1 cellular context compared by ENCODE assay signal in the genomic region with DNA sequence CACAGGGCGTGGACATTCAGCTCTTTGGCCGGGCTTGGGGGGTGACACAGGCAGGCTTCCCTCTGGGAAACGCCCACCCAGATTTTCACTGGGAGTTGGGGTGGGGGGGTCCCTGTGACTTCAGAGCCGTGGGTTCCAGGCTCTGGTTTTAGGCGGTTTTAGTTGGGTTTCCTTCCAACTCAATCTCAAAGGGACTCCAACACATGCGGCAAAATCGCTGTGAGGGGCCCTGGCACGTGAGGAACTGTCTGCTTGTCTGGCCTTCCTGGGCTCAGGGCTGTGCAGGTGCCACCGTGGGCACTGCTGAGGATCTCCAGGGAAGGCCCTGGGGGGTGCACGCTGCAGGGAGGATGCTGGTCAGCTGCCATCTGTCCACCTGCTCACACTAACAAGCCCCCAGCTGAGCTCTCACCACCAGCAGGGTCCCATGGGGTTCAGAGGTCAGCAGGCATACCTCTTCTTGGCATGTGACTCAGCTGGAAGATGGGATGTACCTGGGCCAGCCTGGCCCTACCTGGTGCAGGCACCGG.
TF ChIP-seq lines count a peak whose summit lies in the region.

No MANE protein-coding gene starts in this region.

TF ChIP-seq in WTC11, 78 proteins besides CTCF, POLR2A, EP300 and RAD21:
- TF ChIP-seq, protein P1, sequence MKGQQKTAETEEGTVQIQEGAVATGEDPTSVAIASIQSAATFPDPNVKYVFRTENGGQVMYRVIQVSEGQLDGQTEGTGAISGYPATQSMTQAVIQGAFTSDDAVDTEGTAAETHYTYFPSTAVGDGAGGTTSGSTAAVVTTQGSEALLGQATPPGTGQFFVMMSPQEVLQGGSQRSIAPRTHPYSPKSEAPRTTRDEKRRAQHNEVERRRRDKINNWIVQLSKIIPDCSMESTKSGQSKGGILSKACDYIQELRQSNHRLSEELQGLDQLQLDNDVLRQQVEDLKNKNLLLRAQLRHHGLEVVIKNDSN (CRISPR knock-in tag; IDR thresholded peaks at IDR 0.05) = no peak
- TF ChIP-seq PRDM15 (CRISPR knock-in tag; IDR thresholded peaks at IDR 0.05) = no peak
- no peak for TF ChIP-seq ZNF317 (CRISPR knock-in tag; IDR thresholded peaks at IDR 0.05; ENCODE audit: borderline replicate concordance, low read depth)
